ENCODE assay signal across 17 cellular contexts in the genomic region with DNA sequence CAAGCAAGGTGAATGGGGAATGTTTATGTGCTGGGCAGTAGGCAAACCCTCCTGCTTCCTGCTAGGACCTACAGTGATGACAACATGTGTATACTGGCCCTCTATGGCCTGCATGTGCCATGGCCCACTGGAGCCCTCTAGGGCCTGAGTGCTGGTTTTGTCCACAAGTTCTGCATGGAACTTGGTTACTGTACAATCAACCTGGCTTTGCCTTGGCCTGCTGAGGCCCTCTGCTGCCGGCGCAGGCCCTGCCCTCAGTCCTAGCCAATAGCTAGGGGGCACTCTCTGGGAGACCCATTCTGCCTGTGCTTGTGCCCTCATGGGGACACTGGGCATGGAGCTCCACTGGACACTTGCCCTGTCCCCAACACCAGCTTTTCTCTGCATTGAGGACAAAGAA.
DNase-seq lines count a peak whose midpoint lies in the region; ATAC-seq and TF ChIP-seq lines count a peak whose summit lies in the region.
"Had no signal": no experiment of that assay in that cellular context is flagged by ENCODE, and none has a peak within 500 bp of the region (broad histone marks: within the 10 kb centered on the region; RNA-seq: fewer than 3 reads in every experiment).

No MANE protein-coding gene starts in this region.

- intact Hi-C loops in ovary (cut with DNase I) = no loop called here

- H3K9me2 ChIP-seq in GM23338 (ENCODE audit: insufficient read depth) (0 out of 2 replicates have a peak, but pooled peaks cover 4% of the 10 kb centered on the region), hepatocyte (replicated peaks; ENCODE audit: insufficient read depth) (no peaks in the 10 kb centered on the region)

- DNase-seq in AG08396 (ENCODE audit: low spot score) (peak; percentile 30), GM23338 (ENCODE audit: low spot score) (no peak), SK-MEL-5 (ENCODE audit: low read depth, low spot score) (peak; percentile 46), fibroblast of the aortic adventitia (ENCODE audit: low read depth) (peak; percentile 32), ovary (no peak), hepatocyte (ENCODE audit: low spot score) (no peak), T-helper 2 cell (no peak), NCI-H1092 treated with DMSO at 0.1 percent for 48 hours (lab: John Stamatoyannopoulos, UW) (no peak)
- DNase-seq: activated CD4-positive, alpha-beta T cell treated with anti-CD3 and anti-CD28 coated beads for 36 hours; activated naive CD8-positive, alpha-beta T cell treated with anti-CD3 and anti-CD28 coated beads for 36 hours; activated T-cell treated with anti-CD3 and anti-CD28 coated beads for 4 hours; hippocampal formation; left lung; naive thymus-derived CD8-positive, alpha-beta T cell; stimulated activated naive CD4-positive, alpha-beta T cell; upper lobe of right lung had no signal

- no peaks in the 10 kb centered on the region for H4K20me1 ChIP-seq in GM23338 (replicated peaks; ENCODE audit: insufficient read depth)
- H4K20me1 ChIP-seq in hepatocyte (ENCODE audit: insufficient read depth, poor library complexity, severe bottlenecking) = no peaks in the 10 kb centered on the region

- no peaks in the 10 kb centered on the region for H3K4me1 Mint-ChIP-seq in GM23338
- H3K4me1 Mint-ChIP-seq: activated CD4-positive, alpha-beta T cell treated with anti-CD3 and anti-CD28 coated beads for 36 hours; activated naive CD8-positive, alpha-beta T cell treated with anti-CD3 and anti-CD28 coated beads for 36 hours; CD14-positive monocyte had no signal

- H3K27ac ChIP-seq in GM23338 (ENCODE audit: low read depth) (no peak overlapping the region), ovary (no peak overlapping the region), hepatocyte (no peak overlapping the region)
- H3K27ac ChIP-seq: left lung, upper lobe of right lung had no signal

- no peak for TF ChIP-seq EP300 in ovary (IDR thresholded peaks at IDR 0.05)

- in situ Hi-C loops in SK-MEL-5 (cut with HindIII; ENCODE audit: low pct_unique_long_range_greater_than_20kb, low sequenced_read_pairs) = no loop called here

- no peak overlapping the region for H3K27ac Mint-ChIP-seq in GM23338
- H3K27ac Mint-ChIP-seq: activated CD4-positive, alpha-beta T cell treated with anti-CD3 and anti-CD28 coated beads for 36 hours; activated naive CD8-positive, alpha-beta T cell treated with anti-CD3 and anti-CD28 coated beads for 36 hours; CD14-positive monocyte; naive thymus-derived CD8-positive, alpha-beta T cell had no signal

- H3K36me3 ChIP-seq in GM23338 (ENCODE audit: insufficient read depth) (no peaks in the 10 kb centered on the region), ovary (no peaks in the 10 kb centered on the region), hepatocyte (replicated peaks; ENCODE audit: insufficient read depth, low read depth) (no peaks in the 10 kb centered on the region)
- H3K36me3 ChIP-seq: left lung, upper lobe of right lung had no signal

- peak; percentile 23 for ATAC-seq in GM23338
- ATAC-seq: activated CD4-positive, alpha-beta T cell treated with anti-CD3 and anti-CD28 coated beads for 36 hours; naive thymus-derived CD8-positive, alpha-beta T cell had no signal

- no peaks in the 10 kb centered on the region for H3F3A ChIP-seq in GM23338 (replicated peaks; ENCODE audit: low read depth)

- no peak overlapping the region for H3K4me2 ChIP-seq in GM23338
- no peak overlapping the region for H3K4me2 ChIP-seq in hepatocyte

- H2AFZ ChIP-seq in GM23338 (no peak overlapping the region), hepatocyte (no peak overlapping the region)

- no peak for TF ChIP-seq POLR2A in ovary (IDR thresholded peaks at IDR 0.05)

- peak in 1 of 2 experiments; percentile 48; a peak in 2 of 4 replicates for TF ChIP-seq CTCF in GM23338 (conservative IDR thresholded peaks at IDR 0.05; ENCODE audit: low read depth in 2 of 2)
- peak; percentile 25 for TF ChIP-seq CTCF in fibroblast of the aortic adventitia (IDR thresholded peaks at IDR 0.05; ENCODE audit: insufficient read depth, low read length)
- no peak for TF ChIP-seq CTCF in ovary (IDR thresholded peaks at IDR 0.05)
- TF ChIP-seq CTCF in hepatocyte (IDR thresholded peaks at IDR 0.05; ENCODE audit: poor library complexity) = no peak

- H3K4me3 Mint-ChIP-seq in GM23338 = no peak overlapping the region
- H3K4me3 Mint-ChIP-seq: activated CD4-positive, alpha-beta T cell treated with anti-CD3 and anti-CD28 coated beads for 36 hours; activated naive CD8-positive, alpha-beta T cell treated with anti-CD3 and anti-CD28 coated beads for 36 hours; CD14-positive monocyte; naive thymus-derived CD8-positive, alpha-beta T cell had no signal

- WGBS in ovary, 3 donors = 66 to 81% (median 71%) methylated on average over 2 of the region's 2 CpGs
- 78% methylated on average over 2 of the region's 2 CpGs for WGBS in hepatocyte (ENCODE audit: low lambda C conversion rate, missing lambda C conversion rate)

- no peaks in the 10 kb centered on the region for H3K79me2 ChIP-seq in GM23338 (replicated peaks; ENCODE audit: insufficient read depth)
- H3K79me2 ChIP-seq in hepatocyte = no peaks in the 10 kb centered on the region

- H3K4me1 ChIP-seq in GM23338 (ENCODE audit: insufficient read depth) (no peaks in the 10 kb centered on the region), ovary (ENCODE audit: insufficient read depth) (no peaks in the 10 kb centered on the region), hepatocyte (ENCODE audit: insufficient read depth) (no peaks in the 10 kb centered on the region)
- H3K4me1 ChIP-seq: left lung, upper lobe of right lung had no signal

- no peaks in the 10 kb centered on the region for H3K27me3 ChIP-seq in GM23338 (ENCODE audit: insufficient read depth)
- no peaks in the 10 kb centered on the region for H3K27me3 ChIP-seq in ovary
- H3K27me3 ChIP-seq in hepatocyte = no peaks in the 10 kb centered on the region
- H3K27me3 ChIP-seq: upper lobe of right lung had no signal

- no peaks in the 10 kb centered on the region for H3K36me3 Mint-ChIP-seq in GM23338 (ENCODE audit: low read depth)
- H3K36me3 Mint-ChIP-seq: activated naive CD8-positive, alpha-beta T cell treated with anti-CD3 and anti-CD28 coated beads for 36 hours; CD14-positive monocyte; naive thymus-derived CD8-positive, alpha-beta T cell had no signal

- H3K9me3 Mint-ChIP-seq in GM23338 = no peaks in the 10 kb centered on the region
- H3K9me3 Mint-ChIP-seq: activated naive CD8-positive, alpha-beta T cell treated with anti-CD3 and anti-CD28 coated beads for 36 hours had no signal

- H3K4me3 ChIP-seq in GM23338 (no peak overlapping the region), fibroblast of the aortic adventitia (ENCODE audit: low read depth, low read length) (no peak overlapping the region), ovary (no peak overlapping the region), hepatocyte (no peak overlapping the region)
- H3K4me3 ChIP-seq: left lung, upper lobe of right lung had no signal

- H3K27me3 Mint-ChIP-seq in GM23338 (ENCODE audit: insufficient read depth, low read depth, poor library complexity) = peaks cover 3% of the 10 kb centered on the region

- H3K9me3 ChIP-seq in ovary (no peaks in the 10 kb centered on the region), hepatocyte (ENCODE audit: low read depth) (no peaks in the 10 kb centered on the region)
- H3K9me3 ChIP-seq: left lung, upper lobe of right lung had no signal

TF ChIP-seq in GM23338, 12 proteins besides CTCF, POLR2A, EP300 and RAD21:
- no peak for TF ChIP-seq ZNF331 (CRISPR knock-in tag; IDR thresholded peaks at IDR 0.05; ENCODE audit: low read depth)

Comparison
In these comparisons a context has a peak if more than half of its experiments do, and no peak if none do; other contexts are left out.
1. DNase-seq: peak in AG08396 (single experiment), SK-MEL-5 (single experiment) and fibroblast of the aortic adventitia (single experiment); none in GM23338 (single experiment), ovary (0 of 5), hepatocyte (single experiment), T-helper 2 cell (0 of 5) and NCI-H1092 treated with DMSO at 0.1 percent for 48 hours (single experiment).